ENCODE assay signal across 2 cellular contexts in the genomic region with DNA sequence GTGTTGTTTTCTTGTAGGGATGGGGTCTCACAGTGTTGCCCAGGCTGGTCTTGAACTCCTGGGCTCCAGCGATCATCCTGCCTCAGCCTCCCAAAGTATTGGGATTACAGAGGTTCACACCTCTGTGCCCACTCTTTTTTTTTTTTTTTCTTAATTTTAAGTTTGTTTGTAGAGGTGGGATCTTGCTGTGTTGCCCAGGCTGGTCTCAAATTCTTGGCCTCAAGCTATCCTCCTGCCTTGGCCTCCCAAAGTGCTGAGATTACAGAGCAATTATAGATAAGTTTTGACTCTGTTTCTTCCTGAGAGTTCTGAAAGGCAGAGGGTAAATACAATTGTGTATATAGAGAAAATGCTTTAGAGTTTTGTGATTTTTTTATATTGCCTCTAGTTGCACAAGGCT.
A peak's percentile ranks its signal among the peaks of the same experiment; 100 is the strongest.
TF ChIP-seq lines count a peak whose summit lies in the region.

No MANE protein-coding gene starts in this region.

TF ChIP-seq in HEK293, 187 proteins besides CTCF, POLR2A, EP300 and RAD21 (continued from another document):
- TF ChIP-seq ZNF18 (tag by site-specific recombination; IDR thresholded peaks at IDR 0.05) (0 out of 2 replicates have a peak, but pooled peaks have one; percentile 17), ZNF549 (tag by site-specific recombination; IDR thresholded peaks at IDR 0.05) (no peak), ZNF501 (tag by site-specific recombination; IDR thresholded peaks at IDR 0.05) (no peak), ZNF324 (tag by site-specific recombination; IDR thresholded peaks at IDR 0.05) (no peak), ZNF677 (tag by site-specific recombination; IDR thresholded peaks at IDR 0.05) (no peak)

TF ChIP-seq in liver, 16 proteins besides CTCF, POLR2A, EP300 and RAD21:
- TF ChIP-seq, protein P1, sequence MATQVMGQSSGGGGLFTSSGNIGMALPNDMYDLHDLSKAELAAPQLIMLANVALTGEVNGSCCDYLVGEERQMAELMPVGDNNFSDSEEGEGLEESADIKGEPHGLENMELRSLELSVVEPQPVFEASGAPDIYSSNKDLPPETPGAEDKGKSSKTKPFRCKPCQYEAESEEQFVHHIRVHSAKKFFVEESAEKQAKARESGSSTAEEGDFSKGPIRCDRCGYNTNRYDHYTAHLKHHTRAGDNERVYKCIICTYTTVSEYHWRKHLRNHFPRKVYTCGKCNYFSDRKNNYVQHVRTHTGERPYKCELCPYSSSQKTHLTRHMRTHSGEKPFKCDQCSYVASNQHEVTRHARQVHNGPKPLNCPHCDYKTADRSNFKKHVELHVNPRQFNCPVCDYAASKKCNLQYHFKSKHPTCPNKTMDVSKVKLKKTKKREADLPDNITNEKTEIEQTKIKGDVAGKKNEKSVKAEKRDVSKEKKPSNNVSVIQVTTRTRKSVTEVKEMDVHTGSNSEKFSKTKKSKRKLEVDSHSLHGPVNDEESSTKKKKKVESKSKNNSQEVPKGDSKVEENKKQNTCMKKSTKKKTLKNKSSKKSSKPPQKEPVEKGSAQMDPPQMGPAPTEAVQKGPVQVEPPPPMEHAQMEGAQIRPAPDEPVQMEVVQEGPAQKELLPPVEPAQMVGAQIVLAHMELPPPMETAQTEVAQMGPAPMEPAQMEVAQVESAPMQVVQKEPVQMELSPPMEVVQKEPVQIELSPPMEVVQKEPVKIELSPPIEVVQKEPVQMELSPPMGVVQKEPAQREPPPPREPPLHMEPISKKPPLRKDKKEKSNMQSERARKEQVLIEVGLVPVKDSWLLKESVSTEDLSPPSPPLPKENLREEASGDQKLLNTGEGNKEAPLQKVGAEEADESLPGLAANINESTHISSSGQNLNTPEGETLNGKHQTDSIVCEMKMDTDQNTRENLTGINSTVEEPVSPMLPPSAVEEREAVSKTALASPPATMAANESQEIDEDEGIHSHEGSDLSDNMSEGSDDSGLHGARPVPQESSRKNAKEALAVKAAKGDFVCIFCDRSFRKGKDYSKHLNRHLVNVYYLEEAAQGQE (IDR thresholded peaks at IDR 0.05), result no peak
- TF ChIP-seq RXRA (IDR thresholded peaks at IDR 0.05) (no peak), HNF4A (conservative IDR thresholded peaks at IDR 0.05) (no peak)
